In genomic region chr1:29736582-29737188, GRCh38 we compare ENCODE assay signal across 9 cellular contexts.
DNase-seq lines count a peak whose midpoint lies in the region; ATAC-seq, FAIRE-seq and TF ChIP-seq lines count a peak whose summit lies in the region.
"Had no signal": no experiment of that assay in that cellular context is flagged by ENCODE, and none has a peak within 500 bp of the region (broad histone marks: within the 10 kb centered on the region; RNA-seq: fewer than 3 reads in every experiment).

No MANE protein-coding gene starts in this region.

- H4K20me1 ChIP-seq in keratinocyte (ENCODE audit: control insufficient read depth, extremely low read depth, insufficient read depth, low read length), result no peaks in the 10 kb centered on the region

- no peaks in the 10 kb centered on the region for H3K4me1 ChIP-seq in keratinocyte (ENCODE audit: control insufficient read depth, extremely low read depth, insufficient read depth, low read length)

- no peaks in the 10 kb centered on the region for H3K79me2 ChIP-seq in keratinocyte (ENCODE audit: control insufficient read depth, insufficient read depth, low read length)

- no peaks in the 10 kb centered on the region for H3K36me3 ChIP-seq in keratinocyte (ENCODE audit: control insufficient read depth in 2 of 2, extremely low read depth in 1 of 2, insufficient read depth in 2 of 2, low read length in 2 of 2)

- DNase-seq in CMK (ENCODE audit: low read depth) (peak; percentile 8), HuH-7 (ENCODE audit: low spot score) (peak; percentile 50), keratinocyte (ENCODE audit: low read depth, low spot score) (peak; percentile 26), NCI-H187 treated with DMSO at 0.1 percent for 48 hours (lab: John Stamatoyannopoulos, UW) (no peak)
- DNase-seq in activated CD4-positive, alpha-beta T cell treated with anti-CD3 and anti-CD28 coated beads, Interleukin-2, amount 50 U/mL, for 48 hours, result peak; percentile 9 to 11

- no peak overlapping the region for H2AFZ ChIP-seq in keratinocyte (ENCODE audit: control insufficient read depth, low read length)

- H3K4me3 ChIP-seq in keratinocyte (ENCODE audit: control insufficient read depth in 2 of 3, extremely low read depth in 1 of 3, insufficient read depth in 2 of 3, low read depth in 1 of 3, low read length in 3 of 3), result no peak overlapping the region

- H3K27me3 ChIP-seq in keratinocyte (ENCODE audit: control insufficient read depth, extremely low read depth, insufficient read depth, low read length), result peaks cover 6% of the 10 kb centered on the region

- no peak for TF ChIP-seq CTCF in keratinocyte (optimal IDR thresholded peaks at IDR 0.05 in 1 of 3, IDR thresholded peaks at IDR 0.05 in 1 of 3, conservative IDR thresholded peaks at IDR 0.05 in 1 of 3; ENCODE audit: extremely low read depth in 1 of 3, insufficient read depth in 2 of 3, low read length in 3 of 3)

- no peak overlapping the region for H3K9ac ChIP-seq in keratinocyte (ENCODE audit: control insufficient read depth, extremely low read depth, insufficient read depth, low read length)

- dilution Hi-C loops in keratinocyte (cut with MboI; ENCODE audit: extremely low pct_ligation_motif_present, low sequenced_read_pairs), result no loop called here

- H3K27ac ChIP-seq in keratinocyte (ENCODE audit: control insufficient read depth, insufficient read depth, low read length), result no peak overlapping the region

- no peak for ATAC-seq in GM18498 (IDR thresholded peaks at IDR 0.05; ENCODE audit: unreplicated experiment)
- ATAC-seq in GM18511 (IDR thresholded peaks at IDR 0.05; ENCODE audit: unreplicated experiment), result no peak
- no peak for ATAC-seq in HG02678 (IDR thresholded peaks at IDR 0.05; ENCODE audit: unreplicated experiment)
- ATAC-seq: stimulated activated effector memory CD8-positive, alpha-beta T cell treated with anti-CD3 and anti-CD28 coated beads, Interleukin-12 subunit alpha, Interleukin-12 subunit beta, amount 100 ng/mL, for 72 hours had no signal

- no peaks in the 10 kb centered on the region for H3K9me1 ChIP-seq in keratinocyte (ENCODE audit: control insufficient read depth, extremely low read depth, insufficient read depth, low read length)

- no peak overlapping the region for H3K4me2 ChIP-seq in keratinocyte (ENCODE audit: control insufficient read depth, extremely low read depth, insufficient read depth, low read depth, low read length)

- no peaks in the 10 kb centered on the region for H3K9me3 ChIP-seq in keratinocyte (ENCODE audit: control insufficient read depth, low read depth, low read length)

- FAIRE-seq in keratinocyte (lab: Jason Lieb, UNC), result peak; percentile 72
